ENCODE assay signal across 33 cellular contexts in genomic region chr2:3618367-3618766, GRCh38. TPM values are rescaled to one million over a fixed set of nuclear protein-coding genes. Genes with fewer than 3 reads are reported as not detected.
"Had no signal": no experiment of that assay in that cellular context is flagged by ENCODE, and none has a peak within 500 bp of the region (broad histone marks: within the 10 kb centered on the region; RNA-seq: fewer than 3 reads in every experiment).

No MANE protein-coding gene starts in this region.

- H3K9me3 ChIP-seq: ascending aorta had no signal

- H3K4me1 ChIP-seq: ascending aorta had no signal

- H3K4me3 ChIP-seq: ascending aorta, cardiac muscle cell had no signal

- ATAC-seq: activated CD4-positive, alpha-beta T cell treated with anti-CD3 and anti-CD28 coated beads for 36 hours; activated CD4-positive, CD25-positive, alpha-beta regulatory T cell treated with anti-CD3 and anti-CD28 coated beads, Interleukin-2, amount 50 U/mL, for 24 hours; activated CD8-positive, alpha-beta memory T cell treated with anti-CD3 and anti-CD28 coated beads, Interleukin-2, amount 10 ng/mL, durations not matched to agents 7 days and 5 days; activated CD8-positive, alpha-beta T cell treated with anti-CD3 and anti-CD28 coated beads, Interleukin-2, amount 10 ng/mL, durations not matched to agents 7 days and 5 days; activated naive CD8-positive, alpha-beta T cell treated with anti-CD3 and anti-CD28 coated beads, Interleukin-2, amount 50 U/mL, for 24 hours; WTC11 had no signal

- H3K27me3 ChIP-seq: ascending aorta, cardiac muscle cell had no signal

- DNase-seq: activated CD4-positive, alpha-beta memory T cell treated with anti-CD3 and anti-CD28 coated beads, Interleukin-2, amount 10 ng/mL, durations not matched to agents 7 days and 5 days; activated CD4-positive, alpha-beta T cell treated with anti-CD3 and anti-CD28 coated beads for 1 hour; activated CD4-positive, alpha-beta T cell treated with anti-CD3 and anti-CD28 coated beads for 36 hours; activated CD4-positive, alpha-beta T cell treated with anti-CD3 and anti-CD28 coated beads for 48 hours; activated CD4-positive, alpha-beta T cell treated with anti-CD3 and anti-CD28 coated beads, Interleukin-2, amount 10 ng/mL, durations not matched to agents 7 days and 5 days; activated CD4-positive, alpha-beta T cell treated with anti-CD3 and anti-CD28 coated beads, Interleukin-2, amount 50 U/mL, for 48 hours; activated CD4-positive, CD25-positive, alpha-beta regulatory T cell; activated CD8-positive, alpha-beta memory T cell treated with anti-CD3 and anti-CD28 coated beads for 24 hours; activated CD8-positive, alpha-beta memory T cell treated with anti-CD3 and anti-CD28 coated beads, Interleukin-2, amount 10 ng/mL, durations not matched to agents 7 days and 5 days; activated CD8-positive, alpha-beta memory T cell treated with anti-CD3 and anti-CD28 coated beads, Interleukin-2, amount 50 U/mL, for 48 hours; activated CD8-positive, alpha-beta T cell treated with anti-CD3 and anti-CD28 coated beads, Interleukin-2, amount 10 ng/mL, durations not matched to agents 7 days and 5 days; activated effector memory CD4-positive, alpha-beta T cell treated with Interleukin-2 at 50 U/mL for 16 hours; activated gamma-delta T cell; activated naive CD4-positive, alpha-beta T cell treated with anti-CD3 and anti-CD28 coated beads, Interleukin-2, amount 10 ng/mL, durations not matched to agents 7 days and 5 days; activated naive CD4-positive, alpha-beta T cell treated with Interleukin-2 at 50 U/mL for 16 hours; activated naive CD8-positive, alpha-beta T cell treated with anti-CD3 and anti-CD28 coated beads, Interleukin-2, amount 10 ng/mL, durations not matched to agents 7 days and 5 days; activated naive CD8-positive, alpha-beta T cell treated with anti-CD3 and anti-CD28 coated beads, Interleukin-2, amount 50 U/mL, for 24 hours; activated T-cell treated with anti-CD3 and anti-CD28 coated beads, Interleukin-2, amount 50 U/mL, for 24 hours; activated T-cell treated with anti-CD3 and anti-CD28 coated beads, Interleukin-2, amount 50 U/mL, for 48 hours; amygdala; anterior cingulate cortex; caudate nucleus; cerebellar nuclear complex; T-helper 2 cell; T-helper 9 cell; WERI-Rb-1 had no signal

- FAIRE-seq: bronchial epithelial cell had no signal

- H3K27ac ChIP-seq: ascending aorta, cardiac muscle cell, WERI-Rb-1 had no signal

- H3K36me3 ChIP-seq: ascending aorta, cardiac muscle cell, WERI-Rb-1 had no signal

RNA-seq across cellular contexts. Expression of gene COLEC11, which starts 23.5 kb away (rescaled TPM):
- total RNA-seq: activated CD4-positive, alpha-beta memory T cell treated with anti-CD3 and anti-CD28 coated beads, Interleukin-2, amount 10 ng/mL, durations not matched to agents 7 days and 5 days; activated CD8-positive, alpha-beta T cell treated with anti-CD3 and anti-CD28 coated beads, Interleukin-2, amount 10 ng/mL, durations not matched to agents 7 days and 5 days; activated T-helper 2 cell treated with anti-CD3 and anti-CD28 coated beads, Interferon-gamma antibody, Interleukin-2, Interleukin-4, amounts not matched to agents 10 μg/mL and 5 μg/mL and 100 μg/mL, durations not matched to agents 14 hours and 24 hours and 36 hours; chondrocyte had no signal

RNA-seq across cellular contexts. Expression of gene ALLC, which starts 39.6 kb away (rescaled TPM):
- total RNA-seq: activated CD4-positive, alpha-beta memory T cell treated with anti-CD3 and anti-CD28 coated beads, Interleukin-2, amount 10 ng/mL, durations not matched to agents 7 days and 5 days; activated CD4-positive, alpha-beta T cell treated with anti-CD3 and anti-CD28 coated beads for 36 hours; activated CD4-positive, alpha-beta T cell treated with anti-CD3 and anti-CD28 coated beads, Interleukin-2, amount 10 ng/mL, durations not matched to agents 7 days and 5 days; activated CD8-positive, alpha-beta memory T cell treated with anti-CD3 and anti-CD28 coated beads, Interleukin-2, amount 10 ng/mL, durations not matched to agents 7 days and 5 days; activated CD8-positive, alpha-beta T cell treated with anti-CD3 and anti-CD28 coated beads, Interleukin-2, amount 10 ng/mL, durations not matched to agents 7 days and 5 days; activated naive CD8-positive, alpha-beta T cell treated with anti-CD3 and anti-CD28 coated beads, Interleukin-2, amount 10 ng/mL, durations not matched to agents 7 days and 5 days; activated T-helper 2 cell treated with anti-CD3 and anti-CD28 coated beads, Interferon-gamma antibody, Interleukin-2, Interleukin-4, amounts not matched to agents 10 μg/mL and 5 μg/mL and 100 μg/mL, durations not matched to agents 14 hours and 24 hours and 36 hours; ascending aorta; bronchial epithelial cell; cardiac muscle cell; chondrocyte; WTC11 had no signal
- polyA plus RNA-seq: cardiac muscle cell had no signal
